ENCODE assay signal across 26 cellular contexts in the genomic region with DNA sequence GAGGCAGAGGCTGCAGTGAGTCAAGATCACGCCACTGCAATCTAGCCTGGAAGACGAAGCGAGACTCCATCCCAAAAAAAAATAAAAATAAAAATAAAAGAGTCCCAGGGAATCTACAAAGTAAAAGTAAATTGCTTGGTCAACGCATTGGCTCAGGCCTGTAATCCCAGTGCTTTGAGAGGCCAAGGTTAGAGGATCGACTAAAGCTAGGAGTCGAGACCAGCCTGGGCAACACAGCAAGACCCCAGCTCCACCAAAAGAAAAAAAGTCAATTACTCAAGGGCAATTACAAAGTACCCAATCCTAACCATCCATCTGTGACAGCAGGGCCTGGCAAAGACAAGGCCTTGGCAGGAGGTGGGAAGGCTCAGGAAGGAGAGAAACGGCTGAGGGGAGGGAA.
DNase-seq lines count a peak whose midpoint lies in the region; ATAC-seq, FAIRE-seq and TF ChIP-seq lines count a peak whose summit lies in the region.
"Had no signal": no experiment of that assay in that cellular context is flagged by ENCODE, and none has a peak within 500 bp of the region (broad histone marks: within the 10 kb centered on the region; RNA-seq: fewer than 3 reads in every experiment).

No MANE protein-coding gene starts in this region.

- no peak for FAIRE-seq in HepG2 (lab: Jason Lieb, UNC)
- FAIRE-seq: A549, D721Med, G401.6, GM12878, GM19239, H54 had no signal

- no peaks in the 10 kb centered on the region for H3K9me3 Mint-ChIP-seq in WTC11
- H3K9me3 Mint-ChIP-seq in neural crest cell: no peaks in the 10 kb centered on the region
- H3K9me3 Mint-ChIP-seq in HFFc6: no peaks in the 10 kb centered on the region
- H3K9me3 Mint-ChIP-seq: CD4-positive, alpha-beta T cell had no signal

- H3K4me1 ChIP-seq in HepG2 (ENCODE audit: insufficient read depth, low read length) (no peaks in the 10 kb centered on the region), right lobe of liver (no peaks in the 10 kb centered on the region), HEK293 (ENCODE audit: control insufficient read depth, insufficient read depth, low read length) (no peaks in the 10 kb centered on the region), upper lobe of left lung (no peaks in the 10 kb centered on the region)
- H3K4me1 ChIP-seq: A549; BE2C; BLaER1 treated with 17β-estradiol and CSF1 and Interleukin-3, amounts not matched to agents 10 nM and 100 nM had no signal

- no peaks in the 10 kb centered on the region for H3K36me3 Mint-ChIP-seq in WTC11
- no peaks in the 10 kb centered on the region for H3K36me3 Mint-ChIP-seq in neural crest cell (ENCODE audit: low read depth)
- H3K36me3 Mint-ChIP-seq in HFFc6 (ENCODE audit: low read depth): no peaks in the 10 kb centered on the region
- H3K36me3 Mint-ChIP-seq: CD14-positive monocyte; CD8-positive, alpha-beta memory T cell had no signal

- H3K27me3 Mint-ChIP-seq in WTC11 (ENCODE audit: low read depth) (no peaks in the 10 kb centered on the region), neural crest cell (ENCODE audit: low read depth) (no peaks in the 10 kb centered on the region), HFFc6 (ENCODE audit: insufficient read depth) (peaks cover 8% of the 10 kb centered on the region)
- H3K27me3 Mint-ChIP-seq: CD4-positive, alpha-beta T cell had no signal

- H3K27me3 ChIP-seq in HepG2 (ENCODE audit: control insufficient read depth in 1 of 2, insufficient read depth in 2 of 2, low read length in 2 of 2) (no peaks in the 10 kb centered on the region), right lobe of liver (no peaks in the 10 kb centered on the region), upper lobe of left lung (no peaks in the 10 kb centered on the region)
- H3K27me3 ChIP-seq: BE2C; BLaER1 treated with 17β-estradiol and CSF1 and Interleukin-3, amounts not matched to agents 10 nM and 100 nM had no signal

- H3K4me1 Mint-ChIP-seq in WTC11 (peaks cover 18% of the 10 kb centered on the region), neural crest cell (peaks cover 34% of the 10 kb centered on the region), HFFc6 (ENCODE audit: low read depth) (no peaks in the 10 kb centered on the region)
- H3K4me1 Mint-ChIP-seq: CD14-positive monocyte; CD8-positive, alpha-beta memory T cell had no signal

- TF ChIP-seq RAD21 in HepG2 (CRISPR knock-in tag; IDR thresholded peaks at IDR 0.05): no peak

- BruUV-seq in HepG2 (replicated peaks; lab: Mats Ljungman, UMichigan): no TSS peak

- no peak for TF ChIP-seq POLR2A in HepG2 (IDR thresholded peaks at IDR 0.05; ENCODE audit: insufficient read depth in 1 of 2, low read depth in 2 of 2, low read length in 2 of 2)
- TF ChIP-seq POLR2A in right lobe of liver (IDR thresholded peaks at IDR 0.05): no peak
- no peak for TF ChIP-seq POLR2A in upper lobe of left lung (IDR thresholded peaks at IDR 0.05)

- H3K4me3 Mint-ChIP-seq in WTC11 (no peak overlapping the region), neural crest cell (no peak overlapping the region), HFFc6 (no peak overlapping the region)
- H3K4me3 Mint-ChIP-seq: CD14-positive monocyte; CD4-positive, alpha-beta T cell; CD8-positive, alpha-beta memory T cell had no signal

- no peak overlapping the region for H3K9ac ChIP-seq in HepG2 (ENCODE audit: insufficient read depth, low read depth, low read length)
- H3K9ac ChIP-seq: BLaER1 treated with 17β-estradiol and CSF1 and Interleukin-3, amounts not matched to agents 10 nM and 100 nM; GM23248 had no signal

- H3K27ac ChIP-seq in HepG2 (ENCODE audit: extremely low read length, insufficient read depth, low read length) (no peak overlapping the region), right lobe of liver (no peak overlapping the region), HEK293 (ENCODE audit: extremely low read depth, low read depth, low read length) (no peak overlapping the region), upper lobe of left lung (no peak overlapping the region)
- H3K27ac ChIP-seq: A549; BLaER1 treated with 17β-estradiol and CSF1 and Interleukin-3, amounts not matched to agents 10 nM and 100 nM; GM23248 had no signal

- no peaks in the 10 kb centered on the region for H3K36me3 ChIP-seq in HepG2 (replicated peaks in 1 of 2; ENCODE audit: control insufficient read depth in 1 of 2, insufficient read depth in 2 of 2, low read length in 2 of 2)
- no peaks in the 10 kb centered on the region for H3K36me3 ChIP-seq in right lobe of liver
- H3K36me3 ChIP-seq in HEK293 (ENCODE audit: control insufficient read depth in 2 of 2, insufficient read depth in 1 of 2, low read length in 2 of 2): no peaks in the 10 kb centered on the region
- H3K36me3 ChIP-seq in upper lobe of left lung: no peaks in the 10 kb centered on the region
- H3K36me3 ChIP-seq: BE2C; BLaER1 treated with 17β-estradiol and CSF1 and Interleukin-3, amounts not matched to agents 10 nM and 100 nM had no signal

- WGBS in HepG2 (ENCODE audit: low lambda C conversion rate): 54% methylated on average over 7 of the region's 7 CpGs
- WGBS in right lobe of liver (ENCODE audit: insufficient coverage, low coverage, low lambda C conversion rate, missing lambda C conversion rate): 73% methylated on average over 5 of the region's 7 CpGs
- 90 to 94% methylated on average over 7 of the region's 7 CpGs for WGBS in upper lobe of left lung, 2 donors

- in situ Hi-C loops in HepG2 (cut with HindIII; ENCODE audit: extremely low pct_ligation_motif_present, low pct_unique_long_range_greater_than_20kb): no loop called here

- H3K4me3 ChIP-seq in HepG2 (replicated peaks in 1 of 3; ENCODE audit: insufficient read depth in 1 of 3, low read depth in 2 of 3, low read length in 3 of 3) (no peak overlapping the region), right lobe of liver (no peak overlapping the region), HEK293 (ENCODE audit: low read depth, low read length) (no peak overlapping the region), upper lobe of left lung (no peak overlapping the region)
- H3K4me3 ChIP-seq: A549; BLaER1 treated with 17β-estradiol and CSF1 and Interleukin-3, amounts not matched to agents 10 nM and 100 nM; GM12878; GM23248 had no signal

- no peaks in the 10 kb centered on the region for H4K20me1 ChIP-seq in HepG2 (ENCODE audit: insufficient read depth, low read length)
- H4K20me1 ChIP-seq: BLaER1 treated with 17β-estradiol and CSF1 and Interleukin-3, amounts not matched to agents 10 nM and 100 nM had no signal

- no peak overlapping the region for H2AFZ ChIP-seq in HepG2 (ENCODE audit: low read length)
- H2AFZ ChIP-seq: GM23248 had no signal

- intact Hi-C loops in HepG2 (cut with micrococcal nuclease; ENCODE audit: unreplicated experiment): no loop called here
- intact Hi-C loops in right lobe of liver (cut with DNase I): no loop called here
- intact Hi-C loops in left ventricle myocardium superior (cut with micrococcal nuclease): no loop called here

- TF ChIP-seq EP300 in HepG2 (IDR thresholded peaks at IDR 0.05; ENCODE audit: low read depth in 2 of 2, low read length in 2 of 2) (no peak), HepG2 (CRISPR knock-in tag; IDR thresholded peaks at IDR 0.05; ENCODE audit: borderline replicate concordance) (no peak), upper lobe of left lung (IDR thresholded peaks at IDR 0.05) (no peak)

- no peaks in the 10 kb centered on the region for H3K9me3 ChIP-seq in HepG2 (ENCODE audit: low read length)
- no peaks in the 10 kb centered on the region for H3K9me3 ChIP-seq in right lobe of liver
- H3K9me3 ChIP-seq in HEK293 (ENCODE audit: control insufficient read depth, insufficient read depth, low read depth, low read length): no peaks in the 10 kb centered on the region
- no peaks in the 10 kb centered on the region for H3K9me3 ChIP-seq in upper lobe of left lung
- H3K9me3 ChIP-seq: A549; BE2C; BLaER1 treated with 17β-estradiol and CSF1 and Interleukin-3, amounts not matched to agents 10 nM and 100 nM had no signal

- POLR2A ChIA-PET in HepG2 (lab: Yijun Ruan, JAX) (no interaction called here), HEK293 (lab: Yijun Ruan, JAX) (no interaction called here), WTC11 (lab: Charles Lee) (no interaction called here)

- ATAC-seq in HepG2: no peak
- no peak for ATAC-seq in right lobe of liver
- ATAC-seq in WTC11: no peak
- ATAC-seq in upper lobe of left lung (ENCODE audit: low FRiP score in 2 of 2): no peak
- no peak for ATAC-seq in left ventricle myocardium superior
- ATAC-seq: A549 had no signal

- TF ChIP-seq CTCF in HepG2 (CRISPR knock-in tag; IDR thresholded peaks at IDR 0.05): no peak
- no peak for TF ChIP-seq CTCF in right lobe of liver (IDR thresholded peaks at IDR 0.05)
- no peak for TF ChIP-seq CTCF in HEK293 (tag by site-specific recombination; IDR thresholded peaks at IDR 0.05)
- no peak for TF ChIP-seq CTCF in WTC11 (IDR thresholded peaks at IDR 0.05)
- no peak for TF ChIP-seq CTCF in neural crest cell (conservative IDR thresholded peaks at IDR 0.05)
- TF ChIP-seq CTCF in upper lobe of left lung (IDR thresholded peaks at IDR 0.05): no peak
- no peak for TF ChIP-seq CTCF in HFFc6 (IDR thresholded peaks at IDR 0.05)

- H3K27ac Mint-ChIP-seq in WTC11 (peak overlapping the region; percentile 34; the same call in 1 of the 2 replicates), neural crest cell (ENCODE audit: unreplicated experiment) (peak overlapping the region; percentile 92), HFFc6 (no peak overlapping the region)
- H3K27ac Mint-ChIP-seq: CD14-positive monocyte; CD4-positive, alpha-beta T cell; CD8-positive, alpha-beta memory T cell had no signal

- H3K79me2 ChIP-seq in HepG2 (ENCODE audit: insufficient read depth, low read length): no peaks in the 10 kb centered on the region

- CTCF ChIA-PET in HepG2 (lab: Yijun Ruan, JAX; ENCODE audit: low intra/inter-chr PET ratio, low total read pairs): no interaction called here
- CTCF ChIA-PET in HEK293 (lab: Yijun Ruan, JAX): interaction anchor here (1.0 kb wide), 1 partner anchor 46 kb away, joined by 3 read pairs; no protein-coding TSS in a partner anchor
- CTCF ChIA-PET in WTC11 (lab: Charles Lee): interaction anchor here (0.6 to 1.4 kb wide), 2 partner anchors 120 to 614 kb away, joined by 3 to 5 read pairs; no protein-coding TSS in a partner anchor

- DNase-seq in HepG2 (ENCODE audit: low spot score) (no peak), right lobe of liver (no peak), WTC11 (ENCODE audit: low spot score) (no peak), neural crest cell (ENCODE audit: low read depth, low spot score) (no peak), upper lobe of left lung (no peak), left ventricle myocardium superior (no peak), HFFc6 (no peak)
- DNase-seq: 8988T; ACHN; AML-193; BE2C; CD4-positive, alpha-beta T cell; CD8-positive, alpha-beta memory T cell; DMS153; DND-41; GM23248; HCEC 1CT had no signal

- no peak overlapping the region for H3K4me2 ChIP-seq in HepG2 (ENCODE audit: low read depth, low read length)
- H3K4me2 ChIP-seq: A549; BLaER1 treated with 17β-estradiol and CSF1 and Interleukin-3, amounts not matched to agents 10 nM and 100 nM had no signal

TF ChIP-seq in HepG2, 621 proteins besides CTCF, POLR2A, EP300 and RAD21 (continues in another document):
- 0 out of 2 replicates have a peak, but pooled peaks have one; percentile 15 for TF ChIP-seq ZNF121 (CRISPR knock-in tag; IDR thresholded peaks at IDR 0.05)

TF ChIP-seq in HEK293, 187 proteins besides CTCF, POLR2A, EP300 and RAD21 (continues in another document):
- peak; percentile 23; the same call in 1 of the 2 replicates for TF ChIP-seq ZNF121 (tag by site-specific recombination; IDR thresholded peaks at IDR 0.05)

TF ChIP-seq in WTC11, 78 proteins besides CTCF, POLR2A, EP300 and RAD21 (continues in another document):
- peak; percentile 73; the same call in 1 of the 2 replicates for TF ChIP-seq GTF2I (CRISPR knock-in tag; conservative IDR thresholded peaks at IDR 0.05)

Comparison
In these comparisons a context has a peak if more than half of its experiments do, and no peak if none do; other contexts are left out.
1. Of the 63 proteins assayed by ChIP-seq in both HepG2 and HEK293: peak only in HepG2: none; only in HEK293: none; in both: ZNF121; in neither: 62.